Comparison of ENCODE assay signal across 8 cellular contexts in the genomic region with DNA sequence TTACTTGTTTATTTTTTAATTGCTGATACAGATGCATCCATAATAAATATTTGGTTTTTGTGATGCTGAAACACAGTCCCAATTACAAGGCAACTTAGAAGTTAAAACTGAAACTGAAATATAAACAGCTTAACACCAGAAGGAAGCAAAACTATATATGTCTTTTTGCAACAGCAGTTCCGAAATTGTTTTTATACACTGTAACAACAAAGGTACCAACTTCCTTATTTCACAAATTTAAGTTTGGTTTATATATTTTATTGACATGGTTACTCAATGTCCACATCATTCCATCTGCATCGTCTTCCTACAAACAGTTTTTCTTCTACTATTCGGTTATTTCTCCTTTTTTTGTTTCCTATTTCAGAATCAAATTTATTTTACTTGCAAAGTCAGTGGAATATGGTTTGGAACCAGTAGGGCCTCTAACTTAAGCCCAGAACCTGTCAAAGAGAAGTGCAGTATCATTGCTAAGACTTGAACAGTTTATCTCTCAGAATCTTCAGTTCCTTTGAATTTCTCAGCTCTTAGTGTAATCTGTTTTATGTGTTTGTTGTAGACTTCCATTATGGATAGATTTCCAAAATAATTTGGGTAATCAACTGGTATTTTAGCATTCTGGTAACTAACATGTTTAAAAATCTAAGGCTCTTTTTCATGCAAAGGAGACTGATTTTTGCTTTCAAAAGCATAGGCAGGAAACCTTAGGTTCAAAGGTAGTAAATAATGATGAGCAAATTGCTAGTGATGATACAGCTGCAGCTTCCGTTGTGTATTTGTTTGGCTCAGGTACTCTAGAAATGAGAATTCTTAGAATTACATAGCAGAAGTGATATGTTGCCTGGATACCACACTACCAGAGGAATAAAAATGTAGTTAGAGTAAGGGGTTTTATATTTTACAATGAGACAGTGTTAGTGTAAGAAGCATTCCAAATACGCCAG.
DNase-seq lines count a peak whose midpoint lies in the region; ATAC-seq and TF ChIP-seq lines count a peak whose summit lies in the region.

No MANE protein-coding gene starts in this region.

- no peaks in the 10 kb centered on the region for H3K36me3 ChIP-seq in Loucy (ENCODE audit: insufficient read depth, low read length)

- H3K79me2 ChIP-seq in Loucy (ENCODE audit: insufficient read depth, low read length): peaks cover 12% of the 10 kb centered on the region; the same call in 1 of the 2 replicates

- ATAC-seq in GM18499 (IDR thresholded peaks at IDR 0.05; ENCODE audit: insufficient read depth, unreplicated experiment) (peak; percentile 58), GM21717 (IDR thresholded peaks at IDR 0.05; ENCODE audit: unreplicated experiment) (peak; percentile 47)

- no peaks in the 10 kb centered on the region for H3K9me3 ChIP-seq in Loucy (ENCODE audit: insufficient read depth, low read depth, low read length)

- H3F3A ChIP-seq in Loucy (ENCODE audit: low read depth): no peaks in the 10 kb centered on the region

- DNase-seq in germinal center (ENCODE audit: low spot score): peak; percentile 36
- no peak for DNase-seq in stimulated activated CD4-positive, alpha-beta T cell treated with anti-CD3 and anti-CD28 coated beads, Interleukin-4, amount 100 ng/mL, for 24 hours
- no peak for DNase-seq in EL
- no peak for DNase-seq in NCI-H2107 treated with DMSO at 0.1 percent for 48 hours (lab: John Stamatoyannopoulos, UW; ENCODE audit: unreplicated experiment)
- no peak for DNase-seq in nucleus accumbens (lab: John Stamatoyannopoulos, UW)

- H3K9ac ChIP-seq in Loucy (ENCODE audit: low read depth, low read length, poor library complexity, severe bottlenecking): no peak overlapping the region

- H3K4me2 ChIP-seq in Loucy (ENCODE audit: low read depth, low read length, poor library complexity, severe bottlenecking): peak overlapping the region; percentile 29

- H3K4me3 ChIP-seq in Loucy (ENCODE audit: low read length, poor library complexity, severe bottlenecking): no peak overlapping the region

- no peaks in the 10 kb centered on the region for H3K9me2 ChIP-seq in Loucy (replicated peaks; ENCODE audit: low read depth, low read length)

- no peak overlapping the region for H2AFZ ChIP-seq in Loucy (ENCODE audit: low read length)

- no peaks in the 10 kb centered on the region for H4K20me1 ChIP-seq in Loucy (ENCODE audit: insufficient read depth, low read length, poor library complexity, severe bottlenecking)

- no peak for TF ChIP-seq CTCF in Loucy (conservative IDR thresholded peaks at IDR 0.05; ENCODE audit: low read length)

- H3K4me1 ChIP-seq in Loucy (ENCODE audit: insufficient read depth, low read length, poor library complexity, severe bottlenecking): peaks cover 11% of the 10 kb centered on the region

- no peaks in the 10 kb centered on the region for H3K27me3 ChIP-seq in Loucy (ENCODE audit: insufficient read depth, low read length, poor library complexity, severe bottlenecking)
